In genomic region chr2:218961651-218962570, GRCh38 we compare ENCODE assay signal across 1 cellular context.
TF ChIP-seq lines count a peak whose summit lies in the region.

No MANE protein-coding gene starts in this region.

TF ChIP-seq in A549, 52 proteins besides CTCF, POLR2A, EP300 and RAD21 (continued from another document):
- TF ChIP-seq SREBF2 (IDR thresholded peaks at IDR 0.05) = no peak
- TF ChIP-seq ATOH8 (CRISPR knock-in tag; IDR thresholded peaks at IDR 0.05; ENCODE audit: low read depth) = no peak
- no peak for TF ChIP-seq KDM1A (IDR thresholded peaks at IDR 0.05; ENCODE audit: low read depth)
TF ChIP-seq in A549: peak in this region for 1.
